ENCODE assay signal across 11 cellular contexts in the genomic region with DNA sequence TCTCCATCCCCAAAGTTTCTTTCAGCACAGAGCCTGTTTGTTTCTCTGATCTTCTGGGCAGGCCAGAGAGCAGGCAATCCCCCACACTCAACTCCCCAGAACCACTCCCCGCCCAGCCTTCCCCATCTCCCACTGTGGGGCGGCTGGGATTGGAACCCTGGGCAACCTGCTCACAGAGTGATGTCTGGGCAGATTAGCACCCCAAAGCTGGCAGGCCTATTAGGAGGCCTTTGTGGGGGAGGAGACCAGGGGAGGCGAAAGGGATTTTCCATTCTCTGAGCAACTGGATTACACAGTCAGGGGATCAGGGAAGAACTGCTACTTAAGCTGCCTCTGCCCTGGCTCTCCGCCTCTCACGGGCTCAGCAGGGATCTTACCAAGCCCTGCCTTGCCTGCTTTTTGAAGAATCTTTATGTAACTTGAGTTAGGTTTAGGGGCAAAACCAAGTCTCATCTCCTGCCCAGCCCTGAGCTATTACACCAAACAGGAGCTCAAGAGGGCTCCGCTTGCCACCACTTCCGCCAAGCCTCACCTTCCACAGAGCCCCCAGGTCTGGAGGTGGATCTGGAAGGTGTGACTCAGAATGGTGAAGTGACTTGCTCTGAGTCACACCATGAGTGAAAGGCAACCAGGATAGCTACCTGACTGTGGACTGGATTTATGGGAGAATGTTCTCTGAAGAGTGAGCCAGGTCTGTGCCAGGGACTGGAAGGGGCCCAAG. TPM values are rescaled to one million over a fixed set of nuclear protein-coding genes. Genes with fewer than 3 reads are reported as not detected.
DNase-seq lines count a peak whose midpoint lies in the region; ATAC-seq and TF ChIP-seq lines count a peak whose summit lies in the region.
"Had no signal": no experiment of that assay in that cellular context is flagged by ENCODE, and none has a peak within 500 bp of the region (broad histone marks: within the 10 kb centered on the region; RNA-seq: fewer than 3 reads in every experiment).

No MANE protein-coding gene starts in this region.

- DNase-seq in cardiac muscle cell (ENCODE audit: low read depth in 1 of 2, low spot score in 1 of 2), result peak; percentile 58 to 62
- no peak for DNase-seq in cardiac septum (ENCODE audit: low spot score)
- no peak for DNase-seq in upper lobe of right lung
- DNase-seq in globus pallidus (ENCODE audit: low spot score), result no peak
- DNase-seq in GM10248 (ENCODE audit: extremely low spot score), result no peak
- DNase-seq: NCI-H1694 had no signal

- H3K9me3 ChIP-seq in cardiac muscle cell (ENCODE audit: low read depth) (no peaks in the 10 kb centered on the region), mesodermal cell (ENCODE audit: control insufficient read depth, low read length) (no peaks in the 10 kb centered on the region), upper lobe of right lung (no peaks in the 10 kb centered on the region)
- H3K9me3 ChIP-seq: BLaER1 had no signal

- H3K27ac ChIP-seq in cardiac muscle cell (peak overlapping the region; percentile 91), mesodermal cell (ENCODE audit: low read depth, low read length, severe bottlenecking) (peak overlapping the region; percentile 80), upper lobe of right lung (no peak overlapping the region)
- H3K27ac ChIP-seq: BLaER1 had no signal

- H3K4me1 ChIP-seq in cardiac muscle cell (ENCODE audit: low read depth) (peaks cover 84% of the 10 kb centered on the region), mesodermal cell (ENCODE audit: control insufficient read depth, insufficient read depth, low read length, poor library complexity, severe bottlenecking) (peaks cover 58% of the 10 kb centered on the region), upper lobe of right lung (no peaks in the 10 kb centered on the region)
- H3K4me1 ChIP-seq: BLaER1 had no signal

- H3K36me3 ChIP-seq in cardiac muscle cell, result no peaks in the 10 kb centered on the region
- no peaks in the 10 kb centered on the region for H3K36me3 ChIP-seq in mesodermal cell (ENCODE audit: control insufficient read depth, insufficient read depth, low read length)
- no peaks in the 10 kb centered on the region for H3K36me3 ChIP-seq in upper lobe of right lung
- H3K36me3 ChIP-seq: BLaER1 had no signal

- no peaks in the 10 kb centered on the region for H3K9me3 Mint-ChIP-seq in activated naive CD8-positive, alpha-beta T cell (ENCODE audit: low read depth)

- peak; percentile 36 for ATAC-seq in upper lobe of right lung
- no peak for ATAC-seq in GM19463 (IDR thresholded peaks at IDR 0.05; ENCODE audit: unreplicated experiment)

- no peak overlapping the region for H3K4me3 ChIP-seq in cardiac muscle cell
- H3K4me3 ChIP-seq in mesodermal cell (ENCODE audit: extremely low read depth, insufficient read depth, low read length, poor library complexity, severe bottlenecking), result no peak overlapping the region
- no peak overlapping the region for H3K4me3 ChIP-seq in upper lobe of right lung
- H3K4me3 ChIP-seq: BLaER1 had no signal

- H3K27me3 Mint-ChIP-seq in activated naive CD8-positive, alpha-beta T cell, result peaks cover 6% of the 10 kb centered on the region

- peak overlapping the region; percentile 55 for H3K27ac Mint-ChIP-seq in activated naive CD8-positive, alpha-beta T cell

- peaks cover 16% of the 10 kb centered on the region for H3K4me1 Mint-ChIP-seq in activated naive CD8-positive, alpha-beta T cell (ENCODE audit: low read depth)

- H3K27me3 ChIP-seq in cardiac muscle cell (no peaks in the 10 kb centered on the region), upper lobe of right lung (peaks cover 49% of the 10 kb centered on the region)

- POLR2A ChIA-PET in GM10248 (lab: Yijun Ruan, JAX), result interaction anchor here (0.7 kb wide), 1 partner anchor 46 kb away, joined by 3 read pairs; no protein-coding TSS in a partner anchor

- intact Hi-C loops in cardiac septum (cut with DNase I) (no loop called here), upper lobe of right lung (cut with DNase I) (loop anchor here (10.0 kb wide), 1 partner anchor 56 kb away; no protein-coding TSS in a partner anchor)

- TF ChIP-seq CTCF in cardiac muscle cell (IDR thresholded peaks at IDR 0.05; ENCODE audit: low read depth, low read length) (no peak), upper lobe of right lung (IDR thresholded peaks at IDR 0.05) (no peak), GM10248 (IDR thresholded peaks at IDR 0.05; ENCODE audit: control extremely low read depth, extremely low read depth, low read depth, missing control alignments) (no peak)

- 30 to 40% methylated on average over 2 to 3 of the region's 7 CpGs for WGBS in mesodermal cell (ENCODE audit: insufficient coverage in 2 of 2), 2 experiments

- H3K36me3 Mint-ChIP-seq in activated naive CD8-positive, alpha-beta T cell, result no peaks in the 10 kb centered on the region

- peak overlapping the region; percentile 43 for H3K4me3 Mint-ChIP-seq in activated naive CD8-positive, alpha-beta T cell

- CTCF ChIA-PET in GM10248 (lab: Yijun Ruan, JAX), result interaction anchor here (1.4 kb wide), 1 partner anchor 59 kb away, joined by 3 read pairs; no protein-coding TSS in a partner anchor

RNA-seq across cellular contexts. Expression of a gene that starts 16.0 kb away (rescaled TPM):
- 4.1 and 5.8 TPM in 2 replicates for total RNA-seq in cardiac muscle cell
- polyA plus RNA-seq in cardiac muscle cell, result 3.0 and 3.1 TPM in 2 replicates
- total RNA-seq in cardiac septum, result not detected
- 3.7 TPM for polyA plus RNA-seq in mesodermal cell (2013, experiment 1 of 2)
- polyA plus RNA-seq in mesodermal cell (2013, experiment 2 of 2), result 2.6 TPM
- total RNA-seq in upper lobe of right lung, result not detected
- polyA plus RNA-seq: adipose tissue had no signal

RNA-seq across cellular contexts. Expression of a gene that starts 27.5 kb away (rescaled TPM):
- total RNA-seq in cardiac muscle cell (24.3 and 50.2 TPM in 2 replicates), cardiac septum (32.7 TPM), upper lobe of right lung (42.8 TPM)
- 43.3 and 53.2 TPM in 2 replicates for polyA plus RNA-seq in cardiac muscle cell
- polyA plus RNA-seq in mesodermal cell (2013, experiment 1 of 2), result 32.4 TPM
- 28.9 TPM for polyA plus RNA-seq in mesodermal cell (2013, experiment 2 of 2)

Comparison
In these comparisons a context has a peak if more than half of its experiments do, and no peak if none do; other contexts are left out.
1. DNase-seq: peak in cardiac muscle cell (2 of 2); none in cardiac septum (single experiment), upper lobe of right lung (single experiment), globus pallidus (single experiment) and GM10248 (single experiment).